In the genomic region with DNA sequence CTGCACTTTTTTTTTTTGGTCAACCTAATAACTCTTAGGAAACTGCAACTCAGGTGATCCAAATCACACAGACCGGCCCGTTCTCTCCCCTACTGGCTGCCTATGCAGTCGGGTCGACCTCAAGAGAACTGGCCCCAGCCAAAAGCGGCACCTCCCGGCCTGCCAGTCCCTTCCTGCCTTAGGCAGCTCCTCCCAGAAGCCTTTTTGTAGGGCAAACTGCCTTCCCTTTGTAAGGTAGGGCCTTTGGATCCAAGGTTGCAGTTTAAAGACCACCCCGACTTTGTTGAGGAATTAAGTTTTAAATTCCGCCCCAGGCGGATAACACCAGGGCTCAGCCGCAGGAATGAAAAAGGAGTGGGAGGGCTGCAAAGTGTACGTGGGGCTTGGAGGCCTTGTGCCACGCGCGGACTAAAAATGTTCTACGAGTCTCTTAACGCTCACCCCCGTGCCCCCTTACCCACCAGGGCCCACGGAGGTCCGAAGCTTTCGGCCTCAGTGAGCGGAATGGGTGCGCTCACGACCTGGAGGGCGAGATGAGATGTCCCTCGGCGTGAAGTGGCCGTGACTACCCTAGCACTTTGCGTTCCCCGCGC, we compare ENCODE assay signal across 8 cellular contexts. TPM values are rescaled to one million over a fixed set of nuclear protein-coding genes. Genes with fewer than 3 reads are reported as not detected.
DNase-seq lines count a peak whose midpoint lies in the region; ATAC-seq and TF ChIP-seq lines count a peak whose summit lies in the region.

No MANE protein-coding gene starts in this region.

- peaks cover 71% of the 10 kb centered on the region for H3K36me3 ChIP-seq in NT2/D1 (ENCODE audit: insufficient read depth, insufficient read length, low read length)
- H3K36me3 ChIP-seq in brain microvascular endothelial cell (replicated peaks), result peaks cover 28% of the 10 kb centered on the region

- DNase-seq in AG09309 (ENCODE audit: low read depth), result no peak
- DNase-seq in NT2/D1 (ENCODE audit: low read depth, low spot score), result peak; percentile 48
- no peak for DNase-seq in brain microvascular endothelial cell
- no peak for DNase-seq in left lobe of liver (ENCODE audit: low spot score)
- peak in 1 of 2 donors; percentile 64 for DNase-seq in stimulated activated effector memory CD8-positive, alpha-beta T cell treated with anti-CD3 and anti-CD28 coated beads, Interleukin-12 subunit alpha, Interleukin-12 subunit beta, amount 100 ng/mL, for 72 hours (ENCODE audit: low spot score in 2 of 2)
- no peak for DNase-seq in NCI-H446 treated with DMSO at 0.1 percent for 48 hours (lab: John Stamatoyannopoulos, UW)

- TF ChIP-seq CTCF in AG09309 (IDR thresholded peaks at IDR 0.05; ENCODE audit: control insufficient read depth, insufficient read depth, low read depth, low read length, missing control alignments), result no peak
- no peak for TF ChIP-seq CTCF in brain microvascular endothelial cell (IDR thresholded peaks at IDR 0.05; ENCODE audit: low read depth, low read length, missing control alignments)

- H3K4me3 Mint-ChIP-seq in stimulated activated effector memory CD8-positive, alpha-beta T cell treated with anti-CD3 and anti-CD28 coated beads, Interleukin-12 subunit alpha, Interleukin-12 subunit beta, amount 100 ng/mL, for 72 hours, result peak overlapping the region; percentile 81

- H3K27ac ChIP-seq in brain microvascular endothelial cell, result peak overlapping the region; percentile 13

- H3K4me1 ChIP-seq in NT2/D1 (ENCODE audit: insufficient read depth, insufficient read length), result peaks cover 10% of the 10 kb centered on the region

- H3K4me3 ChIP-seq in AG09309 (ENCODE audit: control insufficient read depth, low read depth, low read length), result peak overlapping the region; percentile 73
- H3K4me3 ChIP-seq in NT2/D1 (ENCODE audit: insufficient read length, low read depth), result peak overlapping the region; percentile 94
- H3K4me3 ChIP-seq in brain microvascular endothelial cell (ENCODE audit: low read depth, low read length), result peak overlapping the region; percentile 62

- H3K27me3 ChIP-seq in NT2/D1 (ENCODE audit: insufficient read depth, insufficient read length) (no peaks in the 10 kb centered on the region), brain microvascular endothelial cell (replicated peaks) (no peaks in the 10 kb centered on the region)

- no peaks in the 10 kb centered on the region for H3K9me3 Mint-ChIP-seq in stimulated activated effector memory CD8-positive, alpha-beta T cell treated with anti-CD3 and anti-CD28 coated beads, Interleukin-12 subunit alpha, Interleukin-12 subunit beta, amount 100 ng/mL, for 72 hours

- H3K27ac Mint-ChIP-seq in stimulated activated effector memory CD8-positive, alpha-beta T cell treated with anti-CD3 and anti-CD28 coated beads, Interleukin-12 subunit alpha, Interleukin-12 subunit beta, amount 100 ng/mL, for 72 hours, result peak overlapping the region; percentile 85

- H3K9ac ChIP-seq in NT2/D1 (ENCODE audit: insufficient read length, low read depth), result peak overlapping the region; percentile 100

- in situ Hi-C loops in brain microvascular endothelial cell (cut with HindIII; ENCODE audit: low pct_ligation_motif_present, low sequenced_read_pairs), result no loop called here

- H3K36me3 Mint-ChIP-seq in stimulated activated effector memory CD8-positive, alpha-beta T cell treated with anti-CD3 and anti-CD28 coated beads, Interleukin-12 subunit alpha, Interleukin-12 subunit beta, amount 100 ng/mL, for 72 hours, result peaks cover 72% of the 10 kb centered on the region

- ATAC-seq in GM21360 (IDR thresholded peaks at IDR 0.05; ENCODE audit: unreplicated experiment) (peak; percentile 11), left lobe of liver (peak; percentile 45), HG03039 (IDR thresholded peaks at IDR 0.05; ENCODE audit: unreplicated experiment) (no peak)
- ATAC-seq in stimulated activated effector memory CD8-positive, alpha-beta T cell treated with anti-CD3 and anti-CD28 coated beads, Interleukin-12 subunit alpha, Interleukin-12 subunit beta, amount 100 ng/mL, for 72 hours, result no peak

- H3K9me3 ChIP-seq in NT2/D1 (ENCODE audit: insufficient read depth, low read length), result no peaks in the 10 kb centered on the region

- H3K4me1 Mint-ChIP-seq in stimulated activated effector memory CD8-positive, alpha-beta T cell treated with anti-CD3 and anti-CD28 coated beads, Interleukin-12 subunit alpha, Interleukin-12 subunit beta, amount 100 ng/mL, for 72 hours, result peaks cover 41% of the 10 kb centered on the region

RNA-seq across cellular contexts. Expression of a gene that starts 0.6 kb away (rescaled TPM):
- total RNA-seq in left lobe of liver, result 11.2 TPM

RNA-seq across cellular contexts. Expression of a gene that starts 56.7 kb away (rescaled TPM):
- total RNA-seq in left lobe of liver, result 21.9 TPM

Comparison
In these comparisons a context has a peak if more than half of its experiments do, and no peak if none do; other contexts are left out.
1. ATAC-seq: peak in GM21360 (single experiment) and left lobe of liver (single experiment); none in stimulated activated effector memory CD8-positive, alpha-beta T cell treated with anti-CD3 and anti-CD28 coated beads, Interleukin-12 subunit alpha, Interleukin-12 subunit beta, amount 100 ng/mL, for 72 hours (single experiment) and HG03039 (single experiment).
2. Peak in every context shown above with its lines, with median percentiles within 50 percentile points of each other: H3K4me3 ChIP-seq.